Comparison of ENCODE assay signal across 26 cellular contexts in the genomic region with DNA sequence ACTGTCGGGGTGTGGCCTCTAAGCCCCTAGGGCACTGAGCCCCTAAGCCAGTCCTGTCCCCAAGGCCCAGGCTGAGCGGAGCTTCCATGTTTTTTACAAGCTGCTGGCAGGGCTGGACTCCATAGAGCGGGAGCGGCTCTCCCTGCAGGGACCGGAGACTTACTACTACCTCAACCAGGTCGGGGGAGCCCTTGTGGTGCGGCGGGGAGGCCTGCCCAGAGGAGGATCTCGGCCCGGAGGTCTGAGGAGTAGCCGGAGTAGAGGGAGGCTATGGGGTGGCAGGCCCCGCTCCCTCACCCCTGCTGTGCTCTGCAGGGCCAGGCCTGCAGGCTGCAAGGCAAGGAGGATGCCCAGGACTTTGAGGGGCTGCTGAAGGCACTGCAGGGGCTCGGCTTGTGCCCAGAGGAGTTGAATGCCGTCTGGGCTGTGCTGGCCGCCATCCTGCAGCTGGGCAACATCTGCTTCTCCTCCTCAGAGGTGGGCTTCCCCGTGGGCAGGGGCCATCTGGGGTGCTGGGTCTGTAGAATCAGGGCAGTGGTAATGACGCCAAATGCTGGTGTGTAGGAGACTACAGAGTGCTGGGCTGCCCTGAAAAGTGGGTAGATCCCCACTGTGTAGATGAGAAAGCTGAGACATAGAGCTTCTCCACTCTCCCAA. TPM values are rescaled to one million over a fixed set of nuclear protein-coding genes. Genes with fewer than 3 reads are reported as not detected.
DNase-seq lines count a peak whose midpoint lies in the region; ATAC-seq, FAIRE-seq and TF ChIP-seq lines count a peak whose summit lies in the region.
"Had no signal": no experiment of that assay in that cellular context is flagged by ENCODE, and none has a peak within 500 bp of the region (broad histone marks: within the 10 kb centered on the region; RNA-seq: fewer than 3 reads in every experiment).

No MANE protein-coding gene starts in this region.

- no peak for TF ChIP-seq CTCF in RWPE1 (conservative IDR thresholded peaks at IDR 0.05; ENCODE audit: low read depth)
- TF ChIP-seq CTCF in osteocyte (IDR thresholded peaks at IDR 0.05), result no peak

- no peak overlapping the region for H3K4me3 Mint-ChIP-seq in osteocyte (ENCODE audit: unreplicated experiment)
- no peak overlapping the region for H3K4me3 Mint-ChIP-seq in natural killer cell treated with Interleukin-12 subunit alpha and Interleukin-12 subunit beta and Interleukin-15 and Interleukin-18, amount 100 ng/mL, for 72 hours
- H3K4me3 Mint-ChIP-seq: CD4-positive, alpha-beta T cell had no signal

- no peak overlapping the region for H3K27ac Mint-ChIP-seq in osteocyte (ENCODE audit: unreplicated experiment)
- no peak overlapping the region for H3K27ac Mint-ChIP-seq in natural killer cell treated with Interleukin-12 subunit alpha and Interleukin-12 subunit beta and Interleukin-15 and Interleukin-18, amount 100 ng/mL, for 72 hours
- H3K27ac Mint-ChIP-seq: CD4-positive, alpha-beta T cell had no signal

- no peaks in the 10 kb centered on the region for H3K27me3 Mint-ChIP-seq in osteocyte (ENCODE audit: unreplicated experiment)
- no peaks in the 10 kb centered on the region for H3K27me3 Mint-ChIP-seq in natural killer cell treated with Interleukin-12 subunit alpha and Interleukin-12 subunit beta and Interleukin-15 and Interleukin-18, amount 100 ng/mL, for 72 hours
- H3K27me3 Mint-ChIP-seq: CD4-positive, alpha-beta T cell had no signal

- CTCF ChIA-PET in RWPE1 (lab: Yijun Ruan, JAX), result no interaction called here

- FAIRE-seq in GM12892 (lab: Jason Lieb, UNC), result peak; percentile 24
- FAIRE-seq: GM12878 had no signal

- peaks cover 3% of the 10 kb centered on the region for H3K4me1 Mint-ChIP-seq in osteocyte (ENCODE audit: unreplicated experiment)
- H3K4me1 Mint-ChIP-seq in natural killer cell treated with Interleukin-12 subunit alpha and Interleukin-12 subunit beta and Interleukin-15 and Interleukin-18, amount 100 ng/mL, for 72 hours (ENCODE audit: low read depth in 2 of 2), result peaks cover 6% of the 10 kb centered on the region in 2 donors

- no peaks in the 10 kb centered on the region for H3K36me3 Mint-ChIP-seq in osteocyte (ENCODE audit: unreplicated experiment)
- H3K36me3 Mint-ChIP-seq in natural killer cell treated with Interleukin-12 subunit alpha and Interleukin-12 subunit beta and Interleukin-15 and Interleukin-18, amount 100 ng/mL, for 72 hours, result no peaks in the 10 kb centered on the region

- ATAC-seq in natural killer cell treated with Interleukin-12 subunit alpha and Interleukin-12 subunit beta and Interleukin-15 and Interleukin-18, amount 100 ng/mL, for 72 hours, result no peak
- ATAC-seq: GM12878, Panc1 had no signal

- DNase-seq in GM12892 (ENCODE audit: insufficient read length) (no peak), RWPE1 (ENCODE audit: low spot score) (no peak), islet precursor cell (peak; percentile 53), osteocyte (ENCODE audit: extremely low spot score, unreplicated experiment) (peak; percentile 80), pons (ENCODE audit: low spot score) (no peak), medulla oblongata (ENCODE audit: extremely low spot score) (no peak)
- no peak for DNase-seq in activated CD4-positive, alpha-beta T cell treated with anti-CD3 and anti-CD28 coated beads for 4 hours
- DNase-seq in natural killer cell treated with Interleukin-12 subunit alpha and Interleukin-12 subunit beta and Interleukin-15 and Interleukin-18, amount 100 ng/mL, for 72 hours (ENCODE audit: low spot score), result no peak
- DNase-seq: CD4-positive, alpha-beta T cell; COR-L47; DMS 273 treated with DMSO at 0.1 percent for 48 hours; DMS79 treated with DMSO at 0.1 percent for 48 hours; GM23248; NCI-H1105; NCI-H146; NCI-H2029; NCI-H226; NCI-H524; NCI-H774; NK-92 treated with Interleukin-12 subunit alpha and Interleukin-12 subunit beta, amount 100 ng/mL, for 24 hours had no signal

- H3K27ac ChIP-seq in RWPE1, result peak overlapping the region; percentile 22; the same call in 1 of the 2 replicates
- H3K27ac ChIP-seq: GM23248, HL-60, KMS-11 had no signal

- no peak for TF ChIP-seq POLR2A in GM12892 (IDR thresholded peaks at IDR 0.05; ENCODE audit: low read depth, low read length)

- POLR2A ChIA-PET in RWPE1 (lab: Yijun Ruan, JAX; ENCODE audit: low non-redundant PET), result no interaction called here

- no peaks in the 10 kb centered on the region for H3K9me3 Mint-ChIP-seq in osteocyte (ENCODE audit: unreplicated experiment)
- no peaks in the 10 kb centered on the region for H3K9me3 Mint-ChIP-seq in natural killer cell treated with Interleukin-12 subunit alpha and Interleukin-12 subunit beta and Interleukin-15 and Interleukin-18, amount 100 ng/mL, for 72 hours
- H3K9me3 Mint-ChIP-seq: CD4-positive, alpha-beta T cell had no signal

RNA-seq across cellular contexts. Expression of gene MYO15B, which starts 4.9 kb away (rescaled TPM):
- 1.00 TPM for polyA plus RNA-seq in GM12892 (2012; ENCODE audit: missing spikeins)
- total RNA-seq in osteocyte, result 40.8 and 42.5 TPM in 2 replicates
- 10 to 100 TPM; 49.0 to 66.7 TPM for total RNA-seq in natural killer cell treated with Interleukin-12 subunit alpha and Interleukin-12 subunit beta and Interleukin-15 and Interleukin-18, amount 100 ng/mL, for 72 hours

RNA-seq across cellular contexts. Expression of gene SMIM5, which starts 40.7 kb away (rescaled TPM):
- polyA plus RNA-seq in GM12892 (2012; ENCODE audit: missing spikeins), result 0.51 TPM
- 0.24 and 0.42 TPM in 2 replicates for total RNA-seq in osteocyte
- total RNA-seq in natural killer cell treated with Interleukin-12 subunit alpha and Interleukin-12 subunit beta and Interleukin-15 and Interleukin-18, amount 100 ng/mL, for 72 hours, result under 1 TPM; 0.29 to 0.36 TPM
- total RNA-seq: GM12878, GM23248, SK-MEL-5 had no signal
- polyA plus RNA-seq: BJ had no signal

Comparison
In these comparisons a context has a peak if more than half of its experiments do, and no peak if none do; other contexts are left out.
1. DNase-seq: peak in islet precursor cell (single experiment) and osteocyte (single experiment); none in GM12892 (single experiment), RWPE1 (single experiment), pons (single experiment), medulla oblongata (single experiment), activated CD4-positive, alpha-beta T cell treated with anti-CD3 and anti-CD28 coated beads for 4 hours (0 of 2) and natural killer cell treated with Interleukin-12 subunit alpha and Interleukin-12 subunit beta and Interleukin-15 and Interleukin-18, amount 100 ng/mL, for 72 hours (single experiment).